In the genomic region with DNA sequence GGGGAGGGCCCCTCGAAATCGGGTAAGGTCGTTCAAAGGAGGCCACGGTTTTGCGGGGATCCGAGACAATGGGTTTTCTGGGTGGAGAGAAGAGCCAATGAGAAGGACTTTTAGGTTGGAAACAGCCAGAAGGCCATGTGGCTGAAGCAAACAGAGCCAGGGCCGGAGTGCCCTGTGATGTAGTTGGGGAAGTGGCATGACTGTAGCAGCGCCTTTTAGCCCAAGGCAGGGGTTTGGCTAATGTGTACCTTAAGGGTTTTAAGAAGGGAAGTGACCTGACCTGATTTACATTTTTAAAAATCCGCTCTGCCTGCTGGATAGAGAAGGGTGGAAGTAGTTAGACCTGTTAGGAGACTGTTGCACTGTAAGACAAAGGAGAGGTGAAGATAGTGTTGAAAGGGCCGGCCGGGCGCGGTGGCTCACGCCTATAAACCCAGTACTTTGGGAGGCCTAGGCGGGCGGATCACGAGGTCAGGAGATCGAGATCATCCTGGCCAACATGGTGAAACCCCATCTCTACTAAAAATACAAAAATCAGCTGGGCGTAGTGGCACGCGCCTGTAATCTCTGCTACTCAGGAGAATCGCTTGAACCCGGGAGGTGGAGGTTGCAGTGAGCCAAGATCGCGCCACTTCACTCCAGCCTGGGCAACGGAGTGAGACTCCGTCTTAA, we compare ENCODE assay signal across 8 cellular contexts. TPM values are rescaled to one million over a fixed set of nuclear protein-coding genes. Genes with fewer than 3 reads are reported as not detected.
DNase-seq lines count a peak whose midpoint lies in the region; ATAC-seq and TF ChIP-seq lines count a peak whose summit lies in the region.

No MANE protein-coding gene starts in this region.

- no peaks in the 10 kb centered on the region for H3K9me3 Mint-ChIP-seq in naive thymus-derived CD8-positive, alpha-beta T cell

- H3K9me3 ChIP-seq in aorta (ENCODE audit: control insufficient read depth, low read length): no peaks in the 10 kb centered on the region

- no peak for TF ChIP-seq CTCF in fibroblast of pulmonary artery (IDR thresholded peaks at IDR 0.05; ENCODE audit: low read length, missing control alignments)

- H3K27ac ChIP-seq in aorta (ENCODE audit: low read depth in 1 of 2, low read length in 2 of 2): peak overlapping the region; percentile 82 to 88

- H3K4me3 ChIP-seq in fibroblast of pulmonary artery (replicated peaks; ENCODE audit: low read depth, low read length) (peak overlapping the region; percentile 82), aorta (ENCODE audit: low read length in 2 of 2) (peak overlapping the region; percentile 52 to 91)

- H3K27ac Mint-ChIP-seq in naive thymus-derived CD8-positive, alpha-beta T cell: peak overlapping the region; percentile 96 to 100 (median 98)

- peaks cover 4 to 30% of the 10 kb centered on the region in 2 donors for H3K4me1 ChIP-seq in aorta (ENCODE audit: control insufficient read depth in 1 of 2, insufficient read depth in 2 of 2, low read length in 2 of 2)

- WGBS in aorta, 2 donors: 19 to 22% methylated on average over 27 of the region's 27 CpGs

- intact Hi-C loops in aorta (cut with DNase I): loop anchor here in 1 of 2 donors (5.0 to 10.0 kb wide), 2 partner anchors 34 to 1303 kb away; a partner anchor contains a TSS

- H3K4me3 Mint-ChIP-seq in naive thymus-derived CD8-positive, alpha-beta T cell: peak overlapping the region; percentile 89 to 99 (median 96)

- ATAC-seq in GM19397 (IDR thresholded peaks at IDR 0.05; ENCODE audit: unreplicated experiment): peak; percentile 32
- ATAC-seq in naive thymus-derived CD8-positive, alpha-beta T cell: no peak
- peak; percentile 51 for ATAC-seq in aorta (ENCODE audit: low FRiP score)
- no peak for ATAC-seq in GM19452 (IDR thresholded peaks at IDR 0.05; ENCODE audit: unreplicated experiment)

- no peaks in the 10 kb centered on the region for H3K27me3 ChIP-seq in aorta (ENCODE audit: control insufficient read depth in 1 of 2, insufficient read depth in 2 of 2, low read length in 1 of 2)

- POLR2A ChIA-PET in naive thymus-derived CD8-positive, alpha-beta T cell (lab: Charles Lee): interaction anchor here (0.6 to 1.9 kb wide), 5 partner anchors 26 to 161 kb away, joined by 3 to 9 read pairs (median 3); no protein-coding TSS in a partner anchor

- peaks cover 0 to 7% (median 0%) of the 10 kb centered on the region in 3 donors for H3K36me3 Mint-ChIP-seq in naive thymus-derived CD8-positive, alpha-beta T cell

- peaks cover 48 to 75% (median 70%) of the 10 kb centered on the region in 4 donors for H3K4me1 Mint-ChIP-seq in naive thymus-derived CD8-positive, alpha-beta T cell

- no peaks in the 10 kb centered on the region for H3K27me3 Mint-ChIP-seq in naive thymus-derived CD8-positive, alpha-beta T cell

- DNase-seq in COLO668 (lab: John Stamatoyannopoulos, UW; ENCODE audit: unreplicated experiment) (peak; percentile 49), NCI-H345 treated with DMSO at 0.1 percent for 48 hours (lab: John Stamatoyannopoulos, UW; ENCODE audit: unreplicated experiment) (peak; percentile 11), activated T-cell treated with anti-CD3 and anti-CD28 coated beads for 4 hours (peak; percentile 11), fibroblast of pulmonary artery (ENCODE audit: low read depth) (peak; percentile 70), aorta (peak in 1 of 2 donors; percentile 80)
- DNase-seq in naive thymus-derived CD8-positive, alpha-beta T cell: peak in 7 of 10 donors; percentile 2 to 63 (median 30)

- no peaks in the 10 kb centered on the region for H3K36me3 ChIP-seq in aorta (ENCODE audit: control insufficient read depth in 1 of 2, insufficient read depth in 2 of 2, low read length in 1 of 2)

RNA-seq across cellular contexts. Expression of a gene that starts 1.0 kb away (rescaled TPM):
- total RNA-seq in naive thymus-derived CD8-positive, alpha-beta T cell: 10 to 100 TPM; 22.2 to 23.7 TPM
- 10 to 100 TPM; 34.8 to 43.6 (median 41.4) TPM for polyA plus RNA-seq in naive thymus-derived CD8-positive, alpha-beta T cell
- 10 to 100 TPM; 18.1 to 24.3 TPM for total RNA-seq in aorta
- 10 to 100 TPM; 27.3 to 44.2 TPM for polyA plus RNA-seq in aorta

RNA-seq across cellular contexts. Expression of a gene that starts 1.4 kb away (rescaled TPM):
- 1 to 10 TPM; 4.2 to 6.2 TPM for total RNA-seq in naive thymus-derived CD8-positive, alpha-beta T cell
- 1 to 10 TPM in 2 of 3 donors, under 1 TPM in 1; 0.47 to 1.1 (median 1.1) TPM for polyA plus RNA-seq in naive thymus-derived CD8-positive, alpha-beta T cell
- 10 to 100 TPM; 29.5 to 54.5 TPM for total RNA-seq in aorta
- 1 to 10 TPM; 3.9 to 4.1 TPM for polyA plus RNA-seq in aorta

Comparison
In these comparisons a context has a peak if more than half of its experiments do, and no peak if none do; other contexts are left out.
1. ATAC-seq: peak in GM19397 (single experiment) and aorta (single experiment); none in naive thymus-derived CD8-positive, alpha-beta T cell (0 of 2) and GM19452 (single experiment).
2. RNA of a gene that starts 1.4 kb away (total RNA-seq): 29.5 to 54.5 TPM in aorta; 4.2 to 6.2 TPM in naive thymus-derived CD8-positive, alpha-beta T cell; every median in the first group is over 4 times any median in the second.